11 cellular contexts compared by ENCODE assay signal in genomic region chr7:26188291-26188999, GRCh38. TPM values are rescaled to one million over a fixed set of nuclear protein-coding genes. Genes with fewer than 3 reads are reported as not detected.
DNase-seq lines count a peak whose midpoint lies in the region; ATAC-seq and TF ChIP-seq lines count a peak whose summit lies in the region.
"Had no signal": no experiment of that assay in that cellular context is flagged by ENCODE, and none has a peak within 500 bp of the region (broad histone marks: within the 10 kb centered on the region; RNA-seq: fewer than 3 reads in every experiment).

No MANE protein-coding gene starts in this region.

- CTCF ChIA-PET in IMR-90 (lab: Yijun Ruan, JAX) = interaction anchor here (1.5 to 2.0 kb wide), 2 partner anchors 10 to 97 kb away, joined by 7 read pairs; no protein-coding TSS in a partner anchor

- no TSS peak for BruUV-seq in IMR-90 (replicated peaks; lab: Mats Ljungman, UMichigan)

- peak; percentile 50 for TF ChIP-seq POLR2A in IMR-90 (IDR thresholded peaks at IDR 0.05; ENCODE audit: low read depth, low read length)

- H3K4me1 ChIP-seq in IMR-90 (ENCODE audit: control insufficient read depth, insufficient read depth, low read length) = no peaks in the 10 kb centered on the region; the same call in 1 of the 2 replicates

- H3K23ac ChIP-seq in IMR-90 (ENCODE audit: low read depth, low read length) = no peak overlapping the region

- POLR2A ChIA-PET in IMR-90 (lab: Charles Lee; ENCODE audit: unreplicated experiment) = interaction anchor here (0.6 to 1.1 kb wide), 4 partner anchors 8 to 28 kb away, joined by 3 to 4 read pairs (median 3); no protein-coding TSS in a partner anchor

- no peak overlapping the region for H3K27ac ChIP-seq in IMR-90 (ENCODE audit: insufficient read depth, low read length)
- no peak overlapping the region for H3K27ac ChIP-seq in neural cell (ENCODE audit: low read length)
- H3K27ac ChIP-seq: thyroid gland had no signal

- WGBS in IMR-90 (ENCODE audit: extremely low coverage in 2 of 2, insufficient read length in 1 of 2), 2 experiments = no CpG with 5 or more reads among the region's 8 CpGs

- H3K4me3 Mint-ChIP-seq in T-helper 1 cell treated with Interleukin-12 subunit alpha and Interleukin-12 subunit beta and Interleukin-4 antibody, amounts not matched to agents 30 μg/mL and 1 μg/mL, for 36 hours = no peak overlapping the region
- peak overlapping the region in 1 of 2 donors; percentile 41 for H3K4me3 Mint-ChIP-seq in activated T-cell treated with anti-CD3 and anti-CD28 coated beads, Interleukin-2, amount 50 U/mL, for 72 hours

- H2BK120ac ChIP-seq in IMR-90 (ENCODE audit: low read depth, low read length) = no peak overlapping the region

- no peaks in the 10 kb centered on the region for H3K27me3 Mint-ChIP-seq in T-helper 1 cell treated with Interleukin-12 subunit alpha and Interleukin-12 subunit beta and Interleukin-4 antibody, amounts not matched to agents 30 μg/mL and 1 μg/mL, for 36 hours (ENCODE audit: low read depth)
- H3K27me3 Mint-ChIP-seq in activated T-cell treated with anti-CD3 and anti-CD28 coated beads, Interleukin-2, amount 50 U/mL, for 72 hours (ENCODE audit: low read depth) = no peaks in the 10 kb centered on the region

- peaks cover 87% of the 10 kb centered on the region for H3K36me3 Mint-ChIP-seq in T-helper 1 cell treated with Interleukin-12 subunit alpha and Interleukin-12 subunit beta and Interleukin-4 antibody, amounts not matched to agents 30 μg/mL and 1 μg/mL, for 36 hours (ENCODE audit: low read depth)
- H3K36me3 Mint-ChIP-seq in activated T-cell treated with anti-CD3 and anti-CD28 coated beads, Interleukin-2, amount 50 U/mL, for 72 hours (ENCODE audit: insufficient read depth in 2 of 2) = peaks cover 14 to 67% of the 10 kb centered on the region in 2 donors

- H3K27me3 ChIP-seq in IMR-90 (ENCODE audit: control insufficient read depth, insufficient read depth, low read length) (no peaks in the 10 kb centered on the region), neural cell (ENCODE audit: insufficient read depth, low read depth, low read length) (no peaks in the 10 kb centered on the region)
- H3K27me3 ChIP-seq: thyroid gland had no signal

- H3K79me2 ChIP-seq in neural cell (replicated peaks; ENCODE audit: insufficient read depth, low read length) = peaks cover 22% of the 10 kb centered on the region

- dilution Hi-C loops in IMR-90 (cut with HindIII; ENCODE audit: low sequenced_read_pairs, unreplicated experiment) = no loop called here

- no peak for TF ChIP-seq CTCF in IMR-90 (conservative IDR thresholded peaks at IDR 0.05; ENCODE audit: low read depth, low read length)
- no peak for TF ChIP-seq CTCF in neural cell (IDR thresholded peaks at IDR 0.05; ENCODE audit: poor library complexity, severe bottlenecking)

- H4K8ac ChIP-seq in IMR-90 (ENCODE audit: low read depth in 2 of 2, low read length in 2 of 2) = no peak overlapping the region

- no peak overlapping the region for H2BK20ac ChIP-seq in IMR-90 (ENCODE audit: low read depth, low read length)

- no peaks in the 10 kb centered on the region for H3K9me3 Mint-ChIP-seq in T-helper 1 cell treated with Interleukin-12 subunit alpha and Interleukin-12 subunit beta and Interleukin-4 antibody, amounts not matched to agents 30 μg/mL and 1 μg/mL, for 36 hours
- no peaks in the 10 kb centered on the region for H3K9me3 Mint-ChIP-seq in activated T-cell treated with anti-CD3 and anti-CD28 coated beads, Interleukin-2, amount 50 U/mL, for 72 hours

- H3K4ac ChIP-seq in IMR-90 (ENCODE audit: low read depth, low read length) = no peak overlapping the region

- TF ChIP-seq RAD21 in IMR-90 (IDR thresholded peaks at IDR 0.05; ENCODE audit: low read length) = no peak
- TF ChIP-seq RAD21 in neural cell (conservative IDR thresholded peaks at IDR 0.05) = no peak

- H2BK5ac ChIP-seq in IMR-90 (ENCODE audit: low read depth, low read length, poor library complexity, severe bottlenecking) = no peak overlapping the region

- H2BK15ac ChIP-seq in IMR-90 (ENCODE audit: low read depth, low read length) = no peak overlapping the region

- H3K4me3 ChIP-seq in IMR-90 (ENCODE audit: insufficient read depth, low read depth, low read length) (no peak overlapping the region), neural cell (ENCODE audit: low read length) (no peak overlapping the region)
- H3K4me3 ChIP-seq: lung, thyroid gland had no signal

- H3K9me3 ChIP-seq in IMR-90 (ENCODE audit: control insufficient read depth, insufficient read depth, low read length) (no peaks in the 10 kb centered on the region), neural cell (ENCODE audit: low read length) (no peaks in the 10 kb centered on the region)
- H3K9me3 ChIP-seq: thyroid gland had no signal

- peaks cover 33 to 52% of the 10 kb centered on the region in 2 experiments for H3K79me1 ChIP-seq in IMR-90 (ENCODE audit: low read depth in 1 of 2, low read length in 2 of 2)

- H4K20me1 ChIP-seq in IMR-90 (ENCODE audit: insufficient read depth, low read length) (peaks cover 68% of the 10 kb centered on the region), neural cell (ENCODE audit: insufficient read depth) (peaks cover 17% of the 10 kb centered on the region)

- intact Hi-C loops in IMR-90 (cut with micrococcal nuclease) = no loop called here

- no peak overlapping the region for H3K4me2 ChIP-seq in IMR-90 (ENCODE audit: low read depth, low read length)
- no peak overlapping the region for H3K4me2 ChIP-seq in neural cell (ENCODE audit: low read length)

- H3K14ac ChIP-seq in IMR-90 (replicated peaks; ENCODE audit: low read depth, low read length) = no peak overlapping the region

- H2AK5ac ChIP-seq in IMR-90 (ENCODE audit: low read depth, low read length) = no peak overlapping the region

- H3F3A ChIP-seq in neural cell (ENCODE audit: insufficient read depth, low read length, poor library complexity, severe bottlenecking) = no peaks in the 10 kb centered on the region

- no peak overlapping the region for H3K18ac ChIP-seq in IMR-90 (ENCODE audit: low read depth, low read length)

- in situ Hi-C loops in IMR-90 (cut with MboI; ENCODE audit: low sequenced_read_pairs) = no loop called here

- H2AFZ ChIP-seq in IMR-90 (replicated peaks; ENCODE audit: low read length, poor library complexity) (no peak overlapping the region), neural cell (ENCODE audit: low read depth, low read length) (no peak overlapping the region)

- no peaks in the 10 kb centered on the region for H3K9me1 ChIP-seq in IMR-90 (ENCODE audit: insufficient read depth, low read length)

- H2AK9ac ChIP-seq in IMR-90 (replicated peaks; ENCODE audit: low read depth, low read length, poor library complexity) = no peak overlapping the region

- peaks cover 3% of the 10 kb centered on the region for H3K9me2 ChIP-seq in neural cell (ENCODE audit: insufficient read depth, low read length)

- H3K9ac ChIP-seq in IMR-90 (ENCODE audit: low read depth, low read length) = no peak overlapping the region
- H3K9ac ChIP-seq in neural cell (ENCODE audit: low read length) = no peak overlapping the region

- H4K91ac ChIP-seq in IMR-90 (ENCODE audit: insufficient read depth, low read depth, low read length) = no peak overlapping the region

- H3K56ac ChIP-seq in IMR-90 (ENCODE audit: extremely low read depth, insufficient read depth, low read length) = no peak overlapping the region

- no peak for TF ChIP-seq EP300 in neural cell (conservative IDR thresholded peaks at IDR 0.05; ENCODE audit: poor library complexity, severe bottlenecking)

- no peak overlapping the region for H4K5ac ChIP-seq in IMR-90 (ENCODE audit: low read depth, low read length)

- H3K36me3 ChIP-seq in IMR-90 (ENCODE audit: control insufficient read depth, insufficient read depth, low read length) (peaks cover 35% of the 10 kb centered on the region), neural cell (ENCODE audit: insufficient read depth, low read length) (peaks cover 39% of the 10 kb centered on the region)

- H3K4me1 Mint-ChIP-seq in T-helper 1 cell treated with Interleukin-12 subunit alpha and Interleukin-12 subunit beta and Interleukin-4 antibody, amounts not matched to agents 30 μg/mL and 1 μg/mL, for 36 hours (ENCODE audit: low read depth) = peaks cover 63% of the 10 kb centered on the region
- peaks cover 91% of the 10 kb centered on the region for H3K4me1 Mint-ChIP-seq in activated T-cell treated with anti-CD3 and anti-CD28 coated beads, Interleukin-2, amount 50 U/mL, for 72 hours (ENCODE audit: low read depth)

- ATAC-seq in IMR-90 (ENCODE audit: low read depth) = no peak
- ATAC-seq in activated T-cell treated with anti-CD3 and anti-CD28 coated beads, Interleukin-2, amount 50 U/mL, for 72 hours (replicated peaks in 1 of 2) = peak; percentile 4 to 6
- no peak for ATAC-seq in HG02623 (IDR thresholded peaks at IDR 0.05; ENCODE audit: unreplicated experiment)

- DNase-seq in T-helper 1 cell = no peak
- no peak for DNase-seq in IMR-90
- no peak for DNase-seq in activated T-cell treated with anti-CD3 and anti-CD28 coated beads, Interleukin-2, amount 50 U/mL, for 72 hours
- DNase-seq in NCI-H1436 treated with DMSO at 0.1 percent for 48 hours (lab: John Stamatoyannopoulos, UW) = no peak
- no peak for DNase-seq in anterior cingulate cortex (lab: John Stamatoyannopoulos, UW)
- DNase-seq: HCEC 1CT, thyroid gland had no signal

- peak overlapping the region; percentile 53 for H3K27ac Mint-ChIP-seq in T-helper 1 cell treated with Interleukin-12 subunit alpha and Interleukin-12 subunit beta and Interleukin-4 antibody, amounts not matched to agents 30 μg/mL and 1 μg/mL, for 36 hours
- peak overlapping the region; percentile 64 for H3K27ac Mint-ChIP-seq in activated T-cell treated with anti-CD3 and anti-CD28 coated beads, Interleukin-2, amount 50 U/mL, for 72 hours

RNA-seq across cellular contexts. Expression of gene HNRNPA2B1, which starts 12.1 kb away (rescaled TPM):
- 49.3 and 118 TPM in 2 replicates for total RNA-seq in IMR-90 (2012; rRNA removed)
- polyA plus RNA-seq in IMR-90 (2012; rRNA removed) = 417 and 515 TPM in 2 replicates
- 51.3 and 57.4 TPM in 2 replicates for polyA plus RNA-seq in IMR-90 (2012; cell fraction: cytosol; rRNA removed)
- 46.0 and 266 TPM in 2 replicates for polyA plus RNA-seq in IMR-90 (2012; cell fraction: nucleus; rRNA removed; ENCODE audit: low replicate concordance)
- total RNA-seq in activated T-cell treated with anti-CD3 and anti-CD28 coated beads, Interleukin-2, amount 50 U/mL, for 72 hours = 100 to 1,000 TPM; 439 to 483 TPM
- 316 and 419 TPM in 2 replicates for polyA plus RNA-seq in neural cell
- 200 and 257 TPM in 2 replicates for polyA minus RNA-seq in neural cell

RNA-seq across cellular contexts. Expression of gene CBX3, which starts 13.1 kb away (rescaled TPM):
- total RNA-seq in IMR-90 (2012; rRNA removed) = 38.2 and 85.0 TPM in 2 replicates
- polyA plus RNA-seq in IMR-90 (2012; rRNA removed) (65.6 and 76.5 TPM in 2 replicates), neural cell (532 and 598 TPM in 2 replicates)
- 7.2 and 7.8 TPM in 2 replicates for polyA plus RNA-seq in IMR-90 (2012; cell fraction: cytosol; rRNA removed)
- polyA plus RNA-seq in IMR-90 (2012; cell fraction: nucleus; rRNA removed; ENCODE audit: low replicate concordance) = 41.4 and 59.8 TPM in 2 replicates
- 100 to 1,000 TPM; 201 to 221 TPM for total RNA-seq in activated T-cell treated with anti-CD3 and anti-CD28 coated beads, Interleukin-2, amount 50 U/mL, for 72 hours
- 221 and 244 TPM in 2 replicates for polyA minus RNA-seq in neural cell

RNA-seq across cellular contexts. Expression of gene NFE2L3, which starts 36.4 kb away (rescaled TPM):
- total RNA-seq in IMR-90 (2012; rRNA removed) = 37.8 and 43.2 TPM in 2 replicates
- 22.8 and 28.0 TPM in 2 replicates for polyA plus RNA-seq in IMR-90 (2012; rRNA removed)
- 9.0 and 13.0 TPM in 2 replicates for polyA plus RNA-seq in IMR-90 (2012; cell fraction: cytosol; rRNA removed)
- 5.1 and 19.4 TPM in 2 replicates for polyA plus RNA-seq in IMR-90 (2012; cell fraction: nucleus; rRNA removed; ENCODE audit: low replicate concordance)
- 10 to 100 TPM; 18.5 to 22.2 TPM for total RNA-seq in activated T-cell treated with anti-CD3 and anti-CD28 coated beads, Interleukin-2, amount 50 U/mL, for 72 hours
- 1.7 and 2.9 TPM in 2 replicates for polyA plus RNA-seq in neural cell
- polyA minus RNA-seq in neural cell = 3.4 TPM in 2 replicates

Comparison
In these comparisons a context has a peak if more than half of its experiments do, and no peak if none do; other contexts are left out.
1. ATAC-seq: peak in activated T-cell treated with anti-CD3 and anti-CD28 coated beads, Interleukin-2, amount 50 U/mL, for 72 hours (2 of 2); none in IMR-90 (single experiment) and HG02623 (single experiment).